ENCODE assay signal across 1 cellular context in the genomic region with DNA sequence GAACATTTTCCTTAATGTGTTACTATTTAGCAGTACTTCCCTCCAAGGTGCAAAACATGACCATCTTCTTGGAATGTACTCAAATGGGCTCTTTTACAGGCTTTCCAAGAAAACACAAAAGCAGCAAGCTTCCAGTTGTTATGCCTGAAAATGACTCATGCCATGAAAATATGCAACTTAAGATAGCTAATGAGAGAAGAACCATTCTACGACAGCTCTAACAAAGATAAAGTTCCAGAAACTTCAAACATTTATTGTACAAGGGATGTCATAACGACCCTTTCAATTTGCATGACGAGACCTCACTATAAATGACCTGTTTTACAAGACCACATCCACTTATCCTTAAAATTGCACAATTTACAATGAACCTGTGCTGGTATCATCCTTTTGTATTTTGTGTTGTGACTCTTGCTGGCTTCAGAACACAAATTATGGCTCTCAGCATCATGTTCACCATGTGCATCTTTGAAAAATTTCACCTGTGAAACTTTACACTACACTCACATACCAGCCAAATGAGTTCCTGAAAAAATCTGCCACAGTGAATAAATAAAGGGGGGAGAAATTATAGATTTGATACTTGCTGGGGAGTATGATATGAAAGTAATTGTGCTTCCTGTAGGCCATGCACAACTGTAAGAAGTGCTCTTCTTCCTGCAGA.
TF ChIP-seq lines count a peak whose summit lies in the region.

No MANE protein-coding gene starts in this region.

TF ChIP-seq in SK-N-SH, 30 proteins besides CTCF, POLR2A, EP300 and RAD21 (continued from another document):
- TF ChIP-seq, protein P1, sequence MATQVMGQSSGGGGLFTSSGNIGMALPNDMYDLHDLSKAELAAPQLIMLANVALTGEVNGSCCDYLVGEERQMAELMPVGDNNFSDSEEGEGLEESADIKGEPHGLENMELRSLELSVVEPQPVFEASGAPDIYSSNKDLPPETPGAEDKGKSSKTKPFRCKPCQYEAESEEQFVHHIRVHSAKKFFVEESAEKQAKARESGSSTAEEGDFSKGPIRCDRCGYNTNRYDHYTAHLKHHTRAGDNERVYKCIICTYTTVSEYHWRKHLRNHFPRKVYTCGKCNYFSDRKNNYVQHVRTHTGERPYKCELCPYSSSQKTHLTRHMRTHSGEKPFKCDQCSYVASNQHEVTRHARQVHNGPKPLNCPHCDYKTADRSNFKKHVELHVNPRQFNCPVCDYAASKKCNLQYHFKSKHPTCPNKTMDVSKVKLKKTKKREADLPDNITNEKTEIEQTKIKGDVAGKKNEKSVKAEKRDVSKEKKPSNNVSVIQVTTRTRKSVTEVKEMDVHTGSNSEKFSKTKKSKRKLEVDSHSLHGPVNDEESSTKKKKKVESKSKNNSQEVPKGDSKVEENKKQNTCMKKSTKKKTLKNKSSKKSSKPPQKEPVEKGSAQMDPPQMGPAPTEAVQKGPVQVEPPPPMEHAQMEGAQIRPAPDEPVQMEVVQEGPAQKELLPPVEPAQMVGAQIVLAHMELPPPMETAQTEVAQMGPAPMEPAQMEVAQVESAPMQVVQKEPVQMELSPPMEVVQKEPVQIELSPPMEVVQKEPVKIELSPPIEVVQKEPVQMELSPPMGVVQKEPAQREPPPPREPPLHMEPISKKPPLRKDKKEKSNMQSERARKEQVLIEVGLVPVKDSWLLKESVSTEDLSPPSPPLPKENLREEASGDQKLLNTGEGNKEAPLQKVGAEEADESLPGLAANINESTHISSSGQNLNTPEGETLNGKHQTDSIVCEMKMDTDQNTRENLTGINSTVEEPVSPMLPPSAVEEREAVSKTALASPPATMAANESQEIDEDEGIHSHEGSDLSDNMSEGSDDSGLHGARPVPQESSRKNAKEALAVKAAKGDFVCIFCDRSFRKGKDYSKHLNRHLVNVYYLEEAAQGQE (IDR thresholded peaks at IDR 0.05; ENCODE audit: low read depth, low read length) = no peak
- TF ChIP-seq, protein P2, sequence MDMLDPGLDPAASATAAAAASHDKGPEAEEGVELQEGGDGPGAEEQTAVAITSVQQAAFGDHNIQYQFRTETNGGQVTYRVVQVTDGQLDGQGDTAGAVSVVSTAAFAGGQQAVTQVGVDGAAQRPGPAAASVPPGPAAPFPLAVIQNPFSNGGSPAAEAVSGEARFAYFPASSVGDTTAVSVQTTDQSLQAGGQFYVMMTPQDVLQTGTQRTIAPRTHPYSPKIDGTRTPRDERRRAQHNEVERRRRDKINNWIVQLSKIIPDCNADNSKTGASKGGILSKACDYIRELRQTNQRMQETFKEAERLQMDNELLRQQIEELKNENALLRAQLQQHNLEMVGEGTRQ (IDR thresholded peaks at IDR 0.05; ENCODE audit: borderline replicate concordance, low read depth, low read length) = no peak
TF ChIP-seq in SK-N-SH: peak in this region for 4.
